8 cellular contexts compared by ENCODE assay signal in the genomic region with DNA sequence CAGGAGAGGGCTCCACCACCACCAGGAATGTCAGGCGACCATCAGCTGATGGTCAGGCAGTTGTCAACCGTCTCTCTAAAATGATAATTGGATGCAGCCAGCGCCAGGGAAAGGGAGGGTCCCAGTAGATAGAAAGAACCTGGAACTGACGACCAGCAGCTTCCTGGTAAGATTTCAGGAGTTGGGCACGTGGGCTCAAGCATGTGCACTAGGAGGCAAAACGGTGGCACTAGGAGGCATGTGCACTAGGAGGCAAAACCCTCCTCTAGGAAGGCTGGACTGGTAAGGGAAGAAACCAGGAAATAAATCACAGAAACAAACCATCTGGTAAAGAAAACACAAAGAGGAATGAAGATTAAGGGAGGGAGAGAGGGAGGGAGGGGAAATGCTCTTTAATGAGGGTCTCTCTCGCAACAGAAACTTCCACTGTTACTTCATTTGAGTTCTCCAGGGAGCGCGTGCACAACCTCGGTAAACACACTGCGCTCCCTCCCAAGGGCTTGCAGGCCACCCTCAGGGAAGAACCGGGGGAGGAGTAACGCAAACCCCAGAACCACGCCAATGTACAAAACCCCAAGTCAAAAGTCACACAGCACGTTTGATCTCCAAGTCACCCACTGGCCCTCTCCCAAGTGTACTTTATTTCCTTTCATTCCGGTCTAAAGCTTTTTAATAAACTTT.
DNase-seq lines count a peak whose midpoint lies in the region; ATAC-seq, FAIRE-seq and TF ChIP-seq lines count a peak whose summit lies in the region.

No MANE protein-coding gene starts in this region.

- H4K20me1 ChIP-seq in astrocyte (ENCODE audit: insufficient read depth, low read length) = no peaks in the 10 kb centered on the region

- H3K36me3 Mint-ChIP-seq in astrocyte (ENCODE audit: low read depth, unreplicated experiment) = no peaks in the 10 kb centered on the region
- H3K36me3 Mint-ChIP-seq in stimulated activated naive B cell treated with anti-CD40 and anti-IgM and Interleukin-4, amounts not matched to agents 10 μg/mL and 1 μg/mL and 100 μg/mL, for 72 hours = peaks cover 5 to 22% of the 10 kb centered on the region in 2 donors
- peaks cover 7% of the 10 kb centered on the region for H3K36me3 Mint-ChIP-seq in activated T-cell treated with anti-CD3 and anti-CD28 coated beads, Interleukin-2, amount 50 U/mL, for 4 hours (ENCODE audit: insufficient read depth)

- peak; percentile 10 for ATAC-seq in left lobe of liver
- ATAC-seq in stimulated activated naive B cell treated with anti-CD40 and anti-IgM and Interleukin-4, amounts not matched to agents 10 μg/mL and 1 μg/mL and 100 μg/mL, for 72 hours (replicated peaks) = no peak
- no peak for ATAC-seq in activated T-cell treated with anti-CD3 and anti-CD28 coated beads, Interleukin-2, amount 50 U/mL, for 4 hours
- ATAC-seq in GM21528 (IDR thresholded peaks at IDR 0.05; ENCODE audit: low FRiP score, unreplicated experiment) = no peak

- peak overlapping the region; percentile 82 for H3K27ac ChIP-seq in astrocyte (ENCODE audit: low read depth, low read length)

- no peak for FAIRE-seq in astrocyte (lab: Jason Lieb, UNC)

- no peaks in the 10 kb centered on the region for H3K36me3 ChIP-seq in astrocyte (ENCODE audit: insufficient read depth, low read length)

- H3K4me2 ChIP-seq in astrocyte (ENCODE audit: low read length) = peak overlapping the region; percentile 75

- H3K9me3 ChIP-seq in astrocyte (ENCODE audit: insufficient read depth, low read depth, low read length) = no peaks in the 10 kb centered on the region

- peaks cover 48% of the 10 kb centered on the region for H3K4me1 Mint-ChIP-seq in astrocyte (ENCODE audit: low read depth, unreplicated experiment)
- peaks cover 75 to 80% of the 10 kb centered on the region in 2 donors for H3K4me1 Mint-ChIP-seq in stimulated activated naive B cell treated with anti-CD40 and anti-IgM and Interleukin-4, amounts not matched to agents 10 μg/mL and 1 μg/mL and 100 μg/mL, for 72 hours
- peaks cover 25% of the 10 kb centered on the region for H3K4me1 Mint-ChIP-seq in activated T-cell treated with anti-CD3 and anti-CD28 coated beads, Interleukin-2, amount 50 U/mL, for 4 hours (ENCODE audit: low read depth)

- no peak overlapping the region for H3K4me3 Mint-ChIP-seq in astrocyte (ENCODE audit: unreplicated experiment)
- peak overlapping the region in 1 of 2 donors; percentile 71 for H3K4me3 Mint-ChIP-seq in stimulated activated naive B cell treated with anti-CD40 and anti-IgM and Interleukin-4, amounts not matched to agents 10 μg/mL and 1 μg/mL and 100 μg/mL, for 72 hours
- no peak overlapping the region for H3K4me3 Mint-ChIP-seq in activated T-cell treated with anti-CD3 and anti-CD28 coated beads, Interleukin-2, amount 50 U/mL, for 4 hours

- no peaks in the 10 kb centered on the region for H3K9me3 Mint-ChIP-seq in astrocyte (ENCODE audit: unreplicated experiment)
- no peaks in the 10 kb centered on the region for H3K9me3 Mint-ChIP-seq in stimulated activated naive B cell treated with anti-CD40 and anti-IgM and Interleukin-4, amounts not matched to agents 10 μg/mL and 1 μg/mL and 100 μg/mL, for 72 hours
- H3K9me3 Mint-ChIP-seq in activated T-cell treated with anti-CD3 and anti-CD28 coated beads, Interleukin-2, amount 50 U/mL, for 4 hours = no peaks in the 10 kb centered on the region

- no peak overlapping the region for H3K27ac Mint-ChIP-seq in astrocyte (ENCODE audit: unreplicated experiment)
- peak overlapping the region; percentile 93 for H3K27ac Mint-ChIP-seq in stimulated activated naive B cell treated with anti-CD40 and anti-IgM and Interleukin-4, amounts not matched to agents 10 μg/mL and 1 μg/mL and 100 μg/mL, for 72 hours

- peak overlapping the region; percentile 64 for H3K9ac ChIP-seq in astrocyte (ENCODE audit: low read length)

- no peak overlapping the region for H3K4me3 ChIP-seq in astrocyte (ENCODE audit: insufficient read depth, low read depth, low read length)

- no peaks in the 10 kb centered on the region for H3K27me3 Mint-ChIP-seq in astrocyte (ENCODE audit: low read depth, unreplicated experiment)
- no peaks in the 10 kb centered on the region for H3K27me3 Mint-ChIP-seq in stimulated activated naive B cell treated with anti-CD40 and anti-IgM and Interleukin-4, amounts not matched to agents 10 μg/mL and 1 μg/mL and 100 μg/mL, for 72 hours
- H3K27me3 Mint-ChIP-seq in activated T-cell treated with anti-CD3 and anti-CD28 coated beads, Interleukin-2, amount 50 U/mL, for 4 hours (ENCODE audit: low read depth) = no peaks in the 10 kb centered on the region

- DNase-seq in HT-29 (ENCODE audit: low spot score) (peak; percentile 16), astrocyte (ENCODE audit: low read depth) (peak; percentile 36), left lobe of liver (ENCODE audit: low spot score) (no peak), T1000 (lab: John Stamatoyannopoulos, UW) (no peak)
- no peak for DNase-seq in stimulated activated naive B cell treated with anti-CD40 and anti-IgM and Interleukin-4, amounts not matched to agents 10 μg/mL and 1 μg/mL and 100 μg/mL, for 72 hours
- DNase-seq in activated T-cell treated with anti-CD3 and anti-CD28 coated beads, Interleukin-2, amount 50 U/mL, for 4 hours = no peak
- no peak for DNase-seq in activated CD4-positive, alpha-beta T cell treated with anti-CD3 and anti-CD28 coated beads for 1 hour

- no peak overlapping the region for H2AFZ ChIP-seq in astrocyte (ENCODE audit: low read depth, low read length)

- peaks cover 60% of the 10 kb centered on the region for H3K4me1 ChIP-seq in astrocyte (ENCODE audit: insufficient read depth, low read length)

- H3K27me3 ChIP-seq in astrocyte (ENCODE audit: insufficient read depth, low read length) = no peaks in the 10 kb centered on the region

- H3K79me2 ChIP-seq in astrocyte (ENCODE audit: insufficient read depth, low read length) = peaks cover 3% of the 10 kb centered on the region

- no peak for TF ChIP-seq CTCF in astrocyte (IDR thresholded peaks at IDR 0.05; ENCODE audit: insufficient read depth, low read depth, low read length)

Comparison
In these comparisons a context has a peak if more than half of its experiments do, and no peak if none do; other contexts are left out.
1. DNase-seq: peak in HT-29 (single experiment) and astrocyte (single experiment); none in left lobe of liver (single experiment), stimulated activated naive B cell treated with anti-CD40 and anti-IgM and Interleukin-4, amounts not matched to agents 10 μg/mL and 1 μg/mL and 100 μg/mL, for 72 hours (single experiment), activated T-cell treated with anti-CD3 and anti-CD28 coated beads, Interleukin-2, amount 50 U/mL, for 4 hours (single experiment), activated CD4-positive, alpha-beta T cell treated with anti-CD3 and anti-CD28 coated beads for 1 hour (single experiment) and T1000 (single experiment).